Comparison of ENCODE assay signal across 10 cellular contexts in the genomic region with DNA sequence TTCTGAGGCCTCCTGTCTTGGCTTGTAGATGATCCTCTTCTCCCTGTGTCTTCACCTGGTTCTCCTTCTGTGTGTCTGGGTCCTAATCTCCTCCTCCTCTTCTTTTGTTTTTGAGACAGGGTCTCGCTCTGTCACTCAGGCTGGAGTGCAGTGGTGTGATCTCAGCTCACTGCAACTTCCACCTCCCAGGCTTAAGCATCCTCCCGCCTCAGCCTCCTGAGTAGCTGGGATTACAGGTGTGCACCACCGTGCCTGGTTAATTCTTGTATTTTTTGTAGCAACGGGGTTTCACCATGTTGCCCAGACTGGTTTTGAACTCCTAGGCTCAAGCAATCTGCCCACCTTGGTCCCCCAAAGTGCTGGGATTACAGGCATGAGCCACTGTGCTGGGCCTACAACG. TPM values are rescaled to one million over a fixed set of nuclear protein-coding genes. Genes with fewer than 3 reads are reported as not detected.
"Had no signal": no experiment of that assay in that cellular context is flagged by ENCODE, and none has a peak within 500 bp of the region (broad histone marks: within the 10 kb centered on the region; RNA-seq: fewer than 3 reads in every experiment).

No MANE protein-coding gene starts in this region.

RNA-seq across cellular contexts. Expression of a gene that starts 29.4 kb away (rescaled TPM):
- total RNA-seq: adrenal gland; body of pancreas; chondrocyte; dermis blood vessel endothelial cell; esophagus muscularis mucosa; foreskin keratinocyte; gastrocnemius medialis; T-helper 2 cell treated with Interferon-gamma antibody and Interleukin-4, amounts not matched to agents 100 ng/mL and 5 ng/mL, for 36 hours; WTC11 had no signal
- polyA plus RNA-seq: aorta, foreskin keratinocyte had no signal
